ENCODE assay signal across 17 cellular contexts in the genomic region with DNA sequence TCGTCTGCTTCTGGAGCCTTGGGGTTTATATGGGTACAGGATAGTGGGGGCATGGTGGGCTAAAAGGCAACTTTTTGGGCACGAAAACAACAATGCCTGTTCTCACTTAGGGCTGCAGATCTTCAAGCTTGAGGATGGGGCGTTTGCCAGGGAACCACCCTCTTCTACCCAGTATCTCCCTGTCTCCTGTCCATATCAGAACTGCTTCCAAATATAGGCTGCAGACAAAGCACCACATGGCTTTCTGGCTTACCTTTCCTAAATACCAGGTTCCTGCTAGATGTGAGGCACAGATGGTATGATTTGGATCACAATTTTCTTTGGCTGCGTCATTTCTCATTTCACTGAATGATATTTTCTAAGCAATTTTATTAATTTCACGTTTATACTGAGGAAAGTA.
DNase-seq lines count a peak whose midpoint lies in the region; ATAC-seq, FAIRE-seq and TF ChIP-seq lines count a peak whose summit lies in the region.
"Had no signal": no experiment of that assay in that cellular context is flagged by ENCODE, and none has a peak within 500 bp of the region (broad histone marks: within the 10 kb centered on the region; RNA-seq: fewer than 3 reads in every experiment).

No MANE protein-coding gene starts in this region.

- H3K9me3 Mint-ChIP-seq in activated T-cell treated with anti-CD3 and anti-CD28 coated beads, Interleukin-2, amount 50 U/mL, for 4 hours: no peaks in the 10 kb centered on the region
- H3K9me3 Mint-ChIP-seq in activated CD8-positive, alpha-beta T cell treated with anti-CD3 and anti-CD28 coated beads, Interleukin-2, amount 10 ng/mL, durations not matched to agents 7 days and 5 days (ENCODE audit: insufficient read depth): no peaks in the 10 kb centered on the region
- H3K9me3 Mint-ChIP-seq: CD4-positive, alpha-beta memory T cell had no signal

- no peaks in the 10 kb centered on the region for H3K36me3 ChIP-seq in left ventricle myocardium inferior
- H3K36me3 ChIP-seq in bronchial epithelial cell (ENCODE audit: control insufficient read depth, insufficient read depth, low read length): no peaks in the 10 kb centered on the region
- H3K36me3 ChIP-seq: BE2C had no signal

- no peak overlapping the region for H3K27ac Mint-ChIP-seq in activated CD8-positive, alpha-beta T cell treated with anti-CD3 and anti-CD28 coated beads, Interleukin-2, amount 10 ng/mL, durations not matched to agents 7 days and 5 days
- H3K27ac Mint-ChIP-seq: CD4-positive, alpha-beta memory T cell had no signal

- peaks cover 3% of the 10 kb centered on the region for H3K4me1 ChIP-seq in left ventricle myocardium inferior
- H3K4me1 ChIP-seq: BE2C had no signal

- peak; percentile 55 for FAIRE-seq in bronchial epithelial cell (lab: Jason Lieb, UNC)
- FAIRE-seq: A204.1, G401.6, GM12892, GM19239, H54 had no signal

- no peak overlapping the region for H3K27ac ChIP-seq in left ventricle myocardium inferior (replicated peaks)
- H3K27ac ChIP-seq: C4-2B had no signal

- DNase-seq in left ventricle myocardium inferior: no peak
- no peak for DNase-seq in Right ventricle myocardium inferior (ENCODE audit: missing footprints)
- no peak for DNase-seq in bronchial epithelial cell (ENCODE audit: low read depth)
- no peak for DNase-seq in left ventricle myocardium superior
- DNase-seq in activated naive CD4-positive, alpha-beta T cell treated with anti-CD3 and anti-CD28 coated beads, Interleukin-2, amount 50 U/mL, for 16 hours: no peak
- DNase-seq in activated T-cell treated with anti-CD3 and anti-CD28 coated beads, Interleukin-2, amount 50 U/mL, for 4 hours: no peak
- no peak for DNase-seq in activated CD8-positive, alpha-beta T cell treated with anti-CD3 and anti-CD28 coated beads, Interleukin-2, amount 10 ng/mL, durations not matched to agents 7 days and 5 days
- DNase-seq: BE2C; CD4-positive, alpha-beta memory T cell; DMS79; IMR-90 had no signal

- CTCF ChIA-PET in activated CD8-positive, alpha-beta T cell treated with anti-CD3 and anti-CD28 coated beads, Interleukin-2, amount 10 ng/mL, durations not matched to agents 7 days and 5 days (lab: Charles Lee): no interaction called here

- H3K27me3 ChIP-seq in left ventricle myocardium inferior (ENCODE audit: low read depth): no peaks in the 10 kb centered on the region
- H3K27me3 ChIP-seq in bronchial epithelial cell (ENCODE audit: control insufficient read depth, insufficient read depth, low read length): peaks cover 1% of the 10 kb centered on the region
- H3K27me3 ChIP-seq: BE2C had no signal

- H3K9me3 ChIP-seq in left ventricle myocardium inferior (replicated peaks): no peaks in the 10 kb centered on the region
- H3K9me3 ChIP-seq: BE2C had no signal

- POLR2A ChIA-PET in activated CD8-positive, alpha-beta T cell treated with anti-CD3 and anti-CD28 coated beads, Interleukin-2, amount 10 ng/mL, durations not matched to agents 7 days and 5 days (lab: Charles Lee): no interaction called here

- TF ChIP-seq CTCF in left ventricle myocardium inferior (IDR thresholded peaks at IDR 0.05; ENCODE audit: borderline replicate concordance): no peak
- TF ChIP-seq CTCF in bronchial epithelial cell (IDR thresholded peaks at IDR 0.05; ENCODE audit: insufficient read depth, low read length, severe bottlenecking): no peak

- ATAC-seq in Right ventricle myocardium inferior: no peak
- ATAC-seq in left ventricle myocardium superior: peak; percentile 70
- ATAC-seq in activated T-cell treated with anti-CD3 and anti-CD28 coated beads, Interleukin-2, amount 50 U/mL, for 4 hours: no peak
- ATAC-seq in activated CD8-positive, alpha-beta T cell treated with anti-CD3 and anti-CD28 coated beads, Interleukin-2, amount 10 ng/mL, durations not matched to agents 7 days and 5 days: no peak

- H3K4me3 Mint-ChIP-seq in activated T-cell treated with anti-CD3 and anti-CD28 coated beads, Interleukin-2, amount 50 U/mL, for 4 hours: no peak overlapping the region
- no peak overlapping the region for H3K4me3 Mint-ChIP-seq in activated CD8-positive, alpha-beta T cell treated with anti-CD3 and anti-CD28 coated beads, Interleukin-2, amount 10 ng/mL, durations not matched to agents 7 days and 5 days
- H3K4me3 Mint-ChIP-seq: CD4-positive, alpha-beta memory T cell had no signal

- H3K4me1 Mint-ChIP-seq in activated T-cell treated with anti-CD3 and anti-CD28 coated beads, Interleukin-2, amount 50 U/mL, for 4 hours (ENCODE audit: low read depth): peaks cover 2% of the 10 kb centered on the region
- no peaks in the 10 kb centered on the region for H3K4me1 Mint-ChIP-seq in activated CD8-positive, alpha-beta T cell treated with anti-CD3 and anti-CD28 coated beads, Interleukin-2, amount 10 ng/mL, durations not matched to agents 7 days and 5 days (ENCODE audit: low read depth)

- H3K4me3 ChIP-seq in left ventricle myocardium inferior: peak overlapping the region; percentile 44
- no peak overlapping the region for H3K4me3 ChIP-seq in bronchial epithelial cell (ENCODE audit: low read depth, low read length)

- H3K36me3 Mint-ChIP-seq in activated T-cell treated with anti-CD3 and anti-CD28 coated beads, Interleukin-2, amount 50 U/mL, for 4 hours (ENCODE audit: insufficient read depth): no peaks in the 10 kb centered on the region
- H3K36me3 Mint-ChIP-seq in activated CD8-positive, alpha-beta T cell treated with anti-CD3 and anti-CD28 coated beads, Interleukin-2, amount 10 ng/mL, durations not matched to agents 7 days and 5 days (ENCODE audit: low read depth): no peaks in the 10 kb centered on the region
- H3K36me3 Mint-ChIP-seq: CD4-positive, alpha-beta memory T cell had no signal

- H3K27me3 Mint-ChIP-seq in activated T-cell treated with anti-CD3 and anti-CD28 coated beads, Interleukin-2, amount 50 U/mL, for 4 hours (ENCODE audit: low read depth): peaks cover 3% of the 10 kb centered on the region
- H3K27me3 Mint-ChIP-seq in activated CD8-positive, alpha-beta T cell treated with anti-CD3 and anti-CD28 coated beads, Interleukin-2, amount 10 ng/mL, durations not matched to agents 7 days and 5 days (ENCODE audit: low read depth): no peaks in the 10 kb centered on the region

- intact Hi-C loops in left ventricle myocardium inferior (cut with micrococcal nuclease) (no loop called here), Right ventricle myocardium inferior (cut with DNase I) (no loop called here), left ventricle myocardium superior (cut with micrococcal nuclease) (no loop called here)
